ENCODE assay signal across 8 cellular contexts in genomic region chr17:9729034-9729650, GRCh38.
DNase-seq lines count a peak whose midpoint lies in the region; ATAC-seq, FAIRE-seq and TF ChIP-seq lines count a peak whose summit lies in the region.

No MANE protein-coding gene starts in this region.

- TF ChIP-seq CTCF in Loucy (conservative IDR thresholded peaks at IDR 0.05; ENCODE audit: low read length) = peak; percentile 99
- peak; percentile 86 to 94 (median 88) for TF ChIP-seq CTCF in pancreas (IDR thresholded peaks at IDR 0.05)

- no peaks in the 10 kb centered on the region for H3K9me3 Mint-ChIP-seq in activated CD4-positive, alpha-beta T cell treated with anti-CD3 and anti-CD28 coated beads for 36 hours (ENCODE audit: low read depth)

- H3K9me3 ChIP-seq in Loucy (ENCODE audit: insufficient read depth, low read depth, low read length) (no peaks in the 10 kb centered on the region), pancreas (no peaks in the 10 kb centered on the region)

- H3K4me2 ChIP-seq in Loucy (ENCODE audit: low read depth, low read length, poor library complexity, severe bottlenecking) = no peak overlapping the region

- POLR2A ChIA-PET in activated CD4-positive, alpha-beta T cell treated with anti-CD3 and anti-CD28 coated beads for 36 hours (lab: Charles Lee) = no interaction called here

- H3K9ac ChIP-seq in Loucy (ENCODE audit: low read depth, low read length, poor library complexity, severe bottlenecking) = no peak overlapping the region

- H3K36me3 ChIP-seq in Loucy (ENCODE audit: insufficient read depth, low read length) (peaks cover 13% of the 10 kb centered on the region; the same call in 1 of the 2 replicates), pancreas (no peaks in the 10 kb centered on the region)

- ATAC-seq in activated CD4-positive, alpha-beta T cell treated with anti-CD3 and anti-CD28 coated beads for 36 hours = peak; percentile 33
- ATAC-seq in pancreas (peak; percentile 63 to 94 (median 83)), GM18907 (IDR thresholded peaks at IDR 0.05; ENCODE audit: unreplicated experiment) (no peak)

- no peak overlapping the region for H3K4me3 Mint-ChIP-seq in activated CD4-positive, alpha-beta T cell treated with anti-CD3 and anti-CD28 coated beads for 36 hours

- no peaks in the 10 kb centered on the region for H3F3A ChIP-seq in Loucy (ENCODE audit: low read depth)

- no peaks in the 10 kb centered on the region for H3K4me1 ChIP-seq in Loucy (ENCODE audit: insufficient read depth, low read length, poor library complexity, severe bottlenecking)
- no peaks in the 10 kb centered on the region for H3K4me1 ChIP-seq in pancreas

- CTCF ChIA-PET in activated CD4-positive, alpha-beta T cell treated with anti-CD3 and anti-CD28 coated beads for 36 hours (lab: Charles Lee) = interaction anchor here (0.6 to 1.7 kb wide), 5 partner anchors 10 to 160 kb away, joined by 3 to 14 read pairs (median 3); no protein-coding TSS in a partner anchor

- H2AFZ ChIP-seq in Loucy (ENCODE audit: low read length) = no peak overlapping the region

- no peaks in the 10 kb centered on the region for H3K9me2 ChIP-seq in Loucy (replicated peaks; ENCODE audit: low read depth, low read length)

- H3K4me3 ChIP-seq in Loucy (ENCODE audit: low read length, poor library complexity, severe bottlenecking) (no peak overlapping the region), pancreas (no peak overlapping the region)

- no peak overlapping the region for H3K27ac Mint-ChIP-seq in activated CD4-positive, alpha-beta T cell treated with anti-CD3 and anti-CD28 coated beads for 36 hours

- no peaks in the 10 kb centered on the region for H3K4me1 Mint-ChIP-seq in activated CD4-positive, alpha-beta T cell treated with anti-CD3 and anti-CD28 coated beads for 36 hours

- H3K36me3 Mint-ChIP-seq in activated CD4-positive, alpha-beta T cell treated with anti-CD3 and anti-CD28 coated beads for 36 hours (ENCODE audit: low read depth) = no peaks in the 10 kb centered on the region

- H3K27me3 ChIP-seq in Loucy (ENCODE audit: insufficient read depth, low read length, poor library complexity, severe bottlenecking) (no peaks in the 10 kb centered on the region), pancreas (no peaks in the 10 kb centered on the region)

- no peak overlapping the region for H3K27ac ChIP-seq in pancreas

- FAIRE-seq in TTC549 (lab: Jason Lieb, UNC) (peak; percentile 81), frontal cortex (lab: Jason Lieb, UNC) (peak; percentile 87), pancreas (lab: Jason Lieb, UNC) (peak; percentile 73)

- 9 to 16% methylated on average over 2 of the region's 2 CpGs for WGBS in pancreas, 2 donors

- H3K79me2 ChIP-seq in Loucy (ENCODE audit: insufficient read depth, low read length) = no peaks in the 10 kb centered on the region

- intact Hi-C loops in activated CD4-positive, alpha-beta T cell treated with anti-CD3 and anti-CD28 coated beads for 36 hours (cut with DNase I, micrococcal nuclease) = loop anchor here in 1 of 2 experiments (2.0 to 10.0 kb wide), 3 partner anchors 162 to 888 kb away; no protein-coding TSS in a partner anchor
- intact Hi-C loops in pancreas (cut with DNase I) = no loop called here

- no peak for DNase-seq in activated CD4-positive, alpha-beta T cell treated with anti-CD3 and anti-CD28 coated beads for 36 hours
- DNase-seq in activated CD4-positive, alpha-beta T cell treated with anti-CD3 and anti-CD28 coated beads, Interleukin-2, amount 50 U/mL, for 4 hours = no peak
- peak; percentile 34 to 66 for DNase-seq in frontal cortex (ENCODE audit: low spot score in 2 of 2)
- DNase-seq in pancreas = peak in 1 of 6 donors; percentile 29
- DNase-seq in stimulated activated CD4-positive, alpha-beta T cell treated with anti-CD3 and anti-CD28 coated beads, Interleukin-12 subunit alpha, Interleukin-12 subunit beta, amount 100 ng/mL, for 4 hours = no peak

- H3K27me3 Mint-ChIP-seq in activated CD4-positive, alpha-beta T cell treated with anti-CD3 and anti-CD28 coated beads for 36 hours = no peaks in the 10 kb centered on the region

- no peaks in the 10 kb centered on the region for H4K20me1 ChIP-seq in Loucy (ENCODE audit: insufficient read depth, low read length, poor library complexity, severe bottlenecking)

Comparison
In these comparisons a context has a peak if more than half of its experiments do, and no peak if none do; other contexts are left out.
1. DNase-seq: peak in frontal cortex (2 of 2); none in activated CD4-positive, alpha-beta T cell treated with anti-CD3 and anti-CD28 coated beads for 36 hours (single experiment), activated CD4-positive, alpha-beta T cell treated with anti-CD3 and anti-CD28 coated beads, Interleukin-2, amount 50 U/mL, for 4 hours (0 of 2) and stimulated activated CD4-positive, alpha-beta T cell treated with anti-CD3 and anti-CD28 coated beads, Interleukin-12 subunit alpha, Interleukin-12 subunit beta, amount 100 ng/mL, for 4 hours (single experiment).